ENCODE assay signal across 8 cellular contexts in genomic region chr13:71244181-71244580, GRCh38.
"Had no signal": no experiment of that assay in that cellular context is flagged by ENCODE, and none has a peak within 500 bp of the region (broad histone marks: within the 10 kb centered on the region; RNA-seq: fewer than 3 reads in every experiment).

No MANE protein-coding gene starts in this region.

- ATAC-seq: GM12878 had no signal

- DNase-seq: GDM1, GF-D8 had no signal

- H3K4me3 ChIP-seq: GM12878 had no signal

- FAIRE-seq: G401.6, GM12878, GM12891, GM12892, GM18507, GM19239 had no signal
